ENCODE assay signal across 13 cellular contexts in the genomic region with DNA sequence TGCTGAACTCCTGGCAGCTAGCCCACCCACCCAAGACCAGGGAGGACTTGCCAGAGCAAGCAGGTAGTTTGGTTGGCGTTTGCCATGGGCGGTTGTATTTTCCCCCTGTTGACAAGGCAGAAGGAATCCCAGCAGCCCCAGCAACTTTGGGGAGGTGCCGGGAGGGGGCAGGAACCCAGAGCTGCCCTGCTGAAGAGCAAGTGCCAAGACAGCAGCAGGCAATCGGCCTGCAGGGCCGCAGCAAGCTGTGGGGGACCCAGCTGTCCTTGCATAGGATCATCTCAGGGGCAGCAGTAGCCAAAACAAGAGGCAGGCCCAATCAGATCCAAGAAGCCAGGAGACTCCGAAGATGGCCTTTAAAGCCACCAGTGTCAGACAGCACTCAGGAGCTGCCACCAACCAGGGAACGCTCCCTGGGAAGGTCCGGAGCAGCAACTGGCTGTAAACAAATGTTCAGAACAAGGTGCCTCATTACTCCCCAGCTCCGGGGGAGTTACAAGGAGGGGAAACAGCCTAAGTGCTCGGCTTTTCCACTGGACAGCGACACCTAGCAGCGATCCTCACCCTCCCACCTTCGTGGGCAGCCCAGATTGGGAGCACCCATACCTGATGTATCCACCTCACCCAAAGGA. TPM values are rescaled to one million over a fixed set of nuclear protein-coding genes. Genes with fewer than 3 reads are reported as not detected.
DNase-seq lines count a peak whose midpoint lies in the region; ATAC-seq, FAIRE-seq and TF ChIP-seq lines count a peak whose summit lies in the region.
"Had no signal": no experiment of that assay in that cellular context is flagged by ENCODE, and none has a peak within 500 bp of the region (broad histone marks: within the 10 kb centered on the region; RNA-seq: fewer than 3 reads in every experiment).

No MANE protein-coding gene starts in this region.

- H3K36me3 Mint-ChIP-seq in activated naive CD8-positive, alpha-beta T cell treated with anti-CD3 and anti-CD28 coated beads, Interleukin-2, amount 10 ng/mL, durations not matched to agents 7 days and 5 days: no peaks in the 10 kb centered on the region
- no peaks in the 10 kb centered on the region for H3K36me3 Mint-ChIP-seq in activated naive CD8-positive, alpha-beta T cell treated with anti-CD3 and anti-CD28 coated beads for 36 hours

- WGBS in hepatocyte (ENCODE audit: low lambda C conversion rate, missing lambda C conversion rate): 48% methylated on average over 13 of the region's 13 CpGs

- H3K36me3 ChIP-seq in OCI-LY7 (ENCODE audit: insufficient read depth, low read length) (no peaks in the 10 kb centered on the region), hepatocyte (replicated peaks; ENCODE audit: insufficient read depth, low read depth) (no peaks in the 10 kb centered on the region)
- H3K36me3 ChIP-seq: esophagus squamous epithelium had no signal

- no peaks in the 10 kb centered on the region for H3K9me2 ChIP-seq in OCI-LY7 (ENCODE audit: insufficient read depth, low read length)
- H3K9me2 ChIP-seq in hepatocyte (replicated peaks; ENCODE audit: insufficient read depth): no peaks in the 10 kb centered on the region

- CTCF ChIA-PET in OCI-LY7 (lab: Charles Lee; ENCODE audit: unreplicated experiment): no interaction called here

- H3K9me3 Mint-ChIP-seq in activated naive CD8-positive, alpha-beta T cell treated with anti-CD3 and anti-CD28 coated beads, Interleukin-2, amount 10 ng/mL, durations not matched to agents 7 days and 5 days: peaks cover 1% of the 10 kb centered on the region
- no peaks in the 10 kb centered on the region for H3K9me3 Mint-ChIP-seq in activated naive CD8-positive, alpha-beta T cell treated with anti-CD3 and anti-CD28 coated beads for 36 hours
- H3K9me3 Mint-ChIP-seq: stimulated activated naive CD8-positive, alpha-beta T cell treated with anti-CD3 and anti-CD28 coated beads, Interleukin-15, amount 100 ng/mL, for 72 hours had no signal

- H2AFZ ChIP-seq in OCI-LY7 (ENCODE audit: low read length) (0 out of 2 replicates have a peak overlapping the region, but pooled peaks have one; percentile 31), hepatocyte (no peak overlapping the region)

- H3K27ac ChIP-seq in OCI-LY7 (ENCODE audit: low read depth, low read length, poor library complexity, severe bottlenecking) (no peak overlapping the region), hepatocyte (no peak overlapping the region)
- H3K27ac ChIP-seq: esophagus squamous epithelium had no signal

- H4K20me1 ChIP-seq in OCI-LY7 (ENCODE audit: insufficient read depth, low read length) (no peaks in the 10 kb centered on the region), hepatocyte (ENCODE audit: insufficient read depth, poor library complexity, severe bottlenecking) (no peaks in the 10 kb centered on the region)

- no peaks in the 10 kb centered on the region for H3K79me2 ChIP-seq in OCI-LY7 (ENCODE audit: insufficient read depth, low read depth, low read length)
- no peaks in the 10 kb centered on the region for H3K79me2 ChIP-seq in hepatocyte

- H3K4me1 Mint-ChIP-seq in activated naive CD8-positive, alpha-beta T cell treated with anti-CD3 and anti-CD28 coated beads, Interleukin-2, amount 10 ng/mL, durations not matched to agents 7 days and 5 days: peaks cover 25% of the 10 kb centered on the region
- peaks cover 20% of the 10 kb centered on the region for H3K4me1 Mint-ChIP-seq in activated naive CD8-positive, alpha-beta T cell treated with anti-CD3 and anti-CD28 coated beads for 36 hours

- H3K27ac Mint-ChIP-seq in activated naive CD8-positive, alpha-beta T cell treated with anti-CD3 and anti-CD28 coated beads, Interleukin-2, amount 10 ng/mL, durations not matched to agents 7 days and 5 days: peak overlapping the region; percentile 65
- no peak overlapping the region for H3K27ac Mint-ChIP-seq in activated naive CD8-positive, alpha-beta T cell treated with anti-CD3 and anti-CD28 coated beads for 36 hours
- H3K27ac Mint-ChIP-seq: stimulated activated naive CD8-positive, alpha-beta T cell treated with anti-CD3 and anti-CD28 coated beads, Interleukin-15, amount 100 ng/mL, for 72 hours had no signal

- H3K4me2 ChIP-seq in OCI-LY7 (ENCODE audit: low read length) (no peak overlapping the region), hepatocyte (no peak overlapping the region)

- H3K27me3 ChIP-seq in hepatocyte: peaks cover 69% of the 10 kb centered on the region

- POLR2A ChIA-PET in activated naive CD8-positive, alpha-beta T cell treated with anti-CD3 and anti-CD28 coated beads, Interleukin-2, amount 10 ng/mL, durations not matched to agents 7 days and 5 days (lab: Charles Lee): no interaction called here
- POLR2A ChIA-PET in OCI-LY7 (lab: Charles Lee): no interaction called here

- no peak for FAIRE-seq in frontal cortex (lab: Jason Lieb, UNC)

- DNase-seq in activated naive CD8-positive, alpha-beta T cell treated with anti-CD3 and anti-CD28 coated beads, Interleukin-2, amount 10 ng/mL, durations not matched to agents 7 days and 5 days: no peak
- DNase-seq in activated naive CD8-positive, alpha-beta T cell treated with anti-CD3 and anti-CD28 coated beads for 36 hours: no peak
- no peak for DNase-seq in OCI-LY7 (ENCODE audit: low spot score)
- no peak for DNase-seq in hepatocyte (ENCODE audit: low spot score)
- DNase-seq in superior temporal gyrus (ENCODE audit: extremely low spot score): peak; percentile 64
- no peak for DNase-seq in frontal cortex (ENCODE audit: low spot score in 2 of 2)
- DNase-seq in MV-4-11 (lab: John Stamatoyannopoulos, UW): no peak
- DNase-seq: activated CD8-positive, alpha-beta memory T cell treated with anti-CD3 and anti-CD28 coated beads, Interleukin-2, amount 50 U/mL, for 48 hours; esophagus squamous epithelium; stimulated activated naive CD8-positive, alpha-beta T cell treated with anti-CD3 and anti-CD28 coated beads, Interleukin-15, amount 100 ng/mL, for 72 hours had no signal

- H3K4me1 ChIP-seq in OCI-LY7 (ENCODE audit: insufficient read depth, low read length, poor library complexity, severe bottlenecking) (peaks cover 10% of the 10 kb centered on the region), hepatocyte (ENCODE audit: insufficient read depth) (peaks cover 9% of the 10 kb centered on the region)

- no peak for ATAC-seq in activated naive CD8-positive, alpha-beta T cell treated with anti-CD3 and anti-CD28 coated beads, Interleukin-2, amount 10 ng/mL, durations not matched to agents 7 days and 5 days (ENCODE audit: low read depth)
- ATAC-seq in GM18861 (IDR thresholded peaks at IDR 0.05; ENCODE audit: unreplicated experiment): no peak

- H3K27me3 Mint-ChIP-seq in activated naive CD8-positive, alpha-beta T cell treated with anti-CD3 and anti-CD28 coated beads, Interleukin-2, amount 10 ng/mL, durations not matched to agents 7 days and 5 days: peaks cover 53% of the 10 kb centered on the region
- peaks cover 74% of the 10 kb centered on the region for H3K27me3 Mint-ChIP-seq in activated naive CD8-positive, alpha-beta T cell treated with anti-CD3 and anti-CD28 coated beads for 36 hours

- H3K9me3 ChIP-seq in OCI-LY7 (ENCODE audit: low read length) (no peaks in the 10 kb centered on the region), hepatocyte (ENCODE audit: low read depth) (no peaks in the 10 kb centered on the region)
- H3K9me3 ChIP-seq: esophagus squamous epithelium had no signal

- intact Hi-C loops in OCI-LY7 (cut with micrococcal nuclease; ENCODE audit: unreplicated experiment): no loop called here

- TF ChIP-seq CTCF in OCI-LY7 (conservative IDR thresholded peaks at IDR 0.05; ENCODE audit: low read length): no peak
- peak; percentile 9 for TF ChIP-seq CTCF in hepatocyte (IDR thresholded peaks at IDR 0.05; ENCODE audit: poor library complexity)

- no peak overlapping the region for H3K4me3 ChIP-seq in OCI-LY7 (ENCODE audit: low read depth, low read length, poor library complexity, severe bottlenecking)
- no peak overlapping the region for H3K4me3 ChIP-seq in hepatocyte
- H3K4me3 ChIP-seq: esophagus squamous epithelium had no signal

- peak overlapping the region; percentile 9 for H3K4me3 Mint-ChIP-seq in activated naive CD8-positive, alpha-beta T cell treated with anti-CD3 and anti-CD28 coated beads, Interleukin-2, amount 10 ng/mL, durations not matched to agents 7 days and 5 days
- no peak overlapping the region for H3K4me3 Mint-ChIP-seq in activated naive CD8-positive, alpha-beta T cell treated with anti-CD3 and anti-CD28 coated beads for 36 hours

- no TSS peak for BruUV-seq in OCI-LY7 (replicated peaks; lab: Mats Ljungman, UMichigan)

RNA-seq across cellular contexts. Expression of a gene that starts 2.1 kb away (rescaled TPM):
- total RNA-seq in activated naive CD8-positive, alpha-beta T cell treated with anti-CD3 and anti-CD28 coated beads, Interleukin-2, amount 10 ng/mL, durations not matched to agents 7 days and 5 days: not detected
- total RNA-seq in activated naive CD8-positive, alpha-beta T cell treated with anti-CD3 and anti-CD28 coated beads for 36 hours: not detected
- total RNA-seq in OCI-LY7 (2014; rRNA removed; shearing (Covaris generic)): 0.28 TPM in 1 of 2 replicates, not detected in the other
- total RNA-seq in OCI-LY7 (2022) (not detected in 2 replicates), hepatocyte (0.44 TPM in 1 of 2 replicates, not detected in the other), frontal cortex (4.9 TPM)
- polyA plus RNA-seq in hepatocyte: 0.15 and 0.76 TPM in 2 replicates
- total RNA-seq: esophagus squamous epithelium; MCF 10A; T-helper 2 cell treated with Interferon-gamma antibody and Interleukin-4, amounts not matched to agents 100 ng/mL and 5 ng/mL, for 36 hours had no signal
